In the genomic region with DNA sequence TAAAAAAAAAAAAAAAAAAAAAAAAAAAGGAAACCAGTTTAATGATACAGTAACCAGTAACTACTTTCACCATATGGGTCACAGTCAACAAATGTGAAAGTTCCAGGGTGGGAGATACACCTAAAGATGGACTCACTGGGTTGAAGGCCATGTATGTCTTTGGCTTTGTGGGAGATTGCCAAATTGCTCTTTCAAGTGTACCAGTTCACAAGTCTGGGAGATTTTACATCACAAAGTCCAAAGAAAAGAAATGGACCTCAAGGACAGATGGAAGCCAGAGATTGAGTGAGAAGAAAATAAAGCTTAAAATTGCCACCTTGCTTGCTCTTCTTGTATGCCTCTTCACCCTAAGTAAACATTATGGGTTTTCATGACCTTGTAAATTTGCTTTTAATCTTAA, we compare ENCODE assay signal across 27 cellular contexts.
A peak's percentile ranks its signal among the peaks of the same experiment; 100 is the strongest.
DNase-seq lines count a peak whose midpoint lies in the region; ATAC-seq, FAIRE-seq and TF ChIP-seq lines count a peak whose summit lies in the region.
"Had no signal": no experiment of that assay in that cellular context is flagged by ENCODE, and none has a peak within 500 bp of the region (broad histone marks: within the 10 kb centered on the region; RNA-seq: fewer than 3 reads in every experiment).

No MANE protein-coding gene starts in this region.

- no peaks in the 10 kb centered on the region for H3K79me2 ChIP-seq in HepG2 (ENCODE audit: insufficient read depth, low read length)
- peaks cover 32% of the 10 kb centered on the region for H3K79me2 ChIP-seq in astrocyte (ENCODE audit: insufficient read depth, low read length)

- H3K27ac Mint-ChIP-seq in astrocyte (ENCODE audit: unreplicated experiment) (no peak overlapping the region), nephron (peak overlapping the region in 2 of 3 experiments; percentile 7 to 13), Calu3 (ENCODE audit: unreplicated experiment) (no peak overlapping the region)
- H3K27ac Mint-ChIP-seq: B cell; CD4-positive, alpha-beta T cell; CD8-positive, alpha-beta T cell had no signal

- H3K9me3 ChIP-seq in HepG2 (ENCODE audit: low read length) (no peaks in the 10 kb centered on the region), right lobe of liver (no peaks in the 10 kb centered on the region), astrocyte (ENCODE audit: insufficient read depth, low read depth, low read length) (no peaks in the 10 kb centered on the region), subcutaneous abdominal adipose tissue (ENCODE audit: control insufficient read depth in 5 of 5, low read length in 5 of 5) (no peaks in the 10 kb centered on the region)
- H3K9me3 ChIP-seq: A549; BLaER1 treated with 17β-estradiol and CSF1 and Interleukin-3, amounts not matched to agents 10 nM and 100 nM; Caco-2 had no signal

- peak in 1 of 2 experiments; percentile 45; a peak in 1 of 4 replicates for TF ChIP-seq EP300 in HepG2 (IDR thresholded peaks at IDR 0.05; ENCODE audit: low read depth in 2 of 2, low read length in 2 of 2)
- no peak for TF ChIP-seq EP300 in HepG2 (CRISPR knock-in tag; IDR thresholded peaks at IDR 0.05; ENCODE audit: borderline replicate concordance)

- intact Hi-C loops in HepG2 (cut with micrococcal nuclease; ENCODE audit: unreplicated experiment) (no loop called here), right lobe of liver (cut with DNase I) (no loop called here), Calu3 (cut with micrococcal nuclease; ENCODE audit: unreplicated experiment) (no loop called here)

- ATAC-seq in HepG2 (peak; percentile 47), right lobe of liver (no peak), GM21367 (IDR thresholded peaks at IDR 0.05; ENCODE audit: unreplicated experiment) (no peak)
- ATAC-seq: A549; CD8-positive, alpha-beta T cell; GM12878 had no signal

- H3K27me3 ChIP-seq in HepG2 (ENCODE audit: control insufficient read depth in 1 of 2, insufficient read depth in 2 of 2, low read length in 2 of 2) (no peaks in the 10 kb centered on the region), right lobe of liver (no peaks in the 10 kb centered on the region), astrocyte (ENCODE audit: insufficient read depth, low read length) (no peaks in the 10 kb centered on the region), subcutaneous abdominal adipose tissue (ENCODE audit: control insufficient read depth in 5 of 5, insufficient read depth in 4 of 5, low read length in 5 of 5) (peaks cover 0 to 6% (median 4%) of the 10 kb centered on the region in 5 donors)

- peak overlapping the region; percentile 45 for H3K4me2 ChIP-seq in HepG2 (ENCODE audit: low read depth, low read length)
- peak overlapping the region; percentile 11 for H3K4me2 ChIP-seq in astrocyte (ENCODE audit: low read length)
- H3K4me2 ChIP-seq: A549; BLaER1 treated with 17β-estradiol and CSF1 and Interleukin-3, amounts not matched to agents 10 nM and 100 nM had no signal

- H3K4me3 Mint-ChIP-seq in astrocyte (ENCODE audit: unreplicated experiment): no peak overlapping the region
- no peak overlapping the region for H3K4me3 Mint-ChIP-seq in nephron
- H3K4me3 Mint-ChIP-seq in Calu3 (ENCODE audit: low read depth, unreplicated experiment): no peak overlapping the region
- H3K4me3 Mint-ChIP-seq: B cell; CD4-positive, alpha-beta T cell; CD8-positive, alpha-beta T cell had no signal

- H3K36me3 Mint-ChIP-seq in astrocyte (ENCODE audit: low read depth, unreplicated experiment): no peaks in the 10 kb centered on the region
- no peaks in the 10 kb centered on the region for H3K36me3 Mint-ChIP-seq in nephron (ENCODE audit: low read depth)
- H3K36me3 Mint-ChIP-seq in Calu3 (ENCODE audit: insufficient read depth, unreplicated experiment): no peaks in the 10 kb centered on the region
- H3K36me3 Mint-ChIP-seq: CD8-positive, alpha-beta T cell had no signal

- H4K20me1 ChIP-seq in HepG2 (ENCODE audit: insufficient read depth, low read length): no peaks in the 10 kb centered on the region
- H4K20me1 ChIP-seq in astrocyte (ENCODE audit: insufficient read depth, low read length): peaks cover 11% of the 10 kb centered on the region
- H4K20me1 ChIP-seq: BLaER1 treated with 17β-estradiol and CSF1 and Interleukin-3, amounts not matched to agents 10 nM and 100 nM had no signal

- H3K36me3 ChIP-seq in HepG2 (replicated peaks in 1 of 2; ENCODE audit: control insufficient read depth in 1 of 2, insufficient read depth in 2 of 2, low read length in 2 of 2) (no peaks in the 10 kb centered on the region), right lobe of liver (no peaks in the 10 kb centered on the region), astrocyte (ENCODE audit: insufficient read depth, low read length) (no peaks in the 10 kb centered on the region), subcutaneous abdominal adipose tissue (ENCODE audit: control insufficient read depth in 5 of 5, insufficient read depth in 5 of 5, low read length in 5 of 5) (no peaks in the 10 kb centered on the region)
- H3K36me3 ChIP-seq: BLaER1 treated with 17β-estradiol and CSF1 and Interleukin-3, amounts not matched to agents 10 nM and 100 nM had no signal

- FAIRE-seq in HepG2 (lab: Jason Lieb, UNC): no peak
- FAIRE-seq in astrocyte (lab: Jason Lieb, UNC): no peak
- FAIRE-seq: A549, GM12878, GM12892, GM18507 had no signal

- TF ChIP-seq POLR2A in HepG2 (IDR thresholded peaks at IDR 0.05; ENCODE audit: insufficient read depth in 1 of 2, low read depth in 2 of 2, low read length in 2 of 2): no peak
- no peak for TF ChIP-seq POLR2A in right lobe of liver (IDR thresholded peaks at IDR 0.05)

- TF ChIP-seq CTCF in HepG2 (CRISPR knock-in tag; IDR thresholded peaks at IDR 0.05) (no peak), right lobe of liver (IDR thresholded peaks at IDR 0.05) (no peak), astrocyte (IDR thresholded peaks at IDR 0.05; ENCODE audit: insufficient read depth, low read depth, low read length) (no peak), nephron (IDR thresholded peaks at IDR 0.05; ENCODE audit: unreplicated experiment in 3 of 3) (no peak), Calu3 (IDR thresholded peaks at IDR 0.05; ENCODE audit: unreplicated experiment) (no peak)

- H3K27me3 Mint-ChIP-seq in astrocyte (ENCODE audit: low read depth, unreplicated experiment) (no peaks in the 10 kb centered on the region), nephron (ENCODE audit: low read depth) (no peaks in the 10 kb centered on the region), Calu3 (ENCODE audit: unreplicated experiment) (no peaks in the 10 kb centered on the region)
- H3K27me3 Mint-ChIP-seq: B cell; CD4-positive, alpha-beta T cell had no signal

- H3K9ac ChIP-seq in HepG2 (ENCODE audit: insufficient read depth, low read depth, low read length) (no peak overlapping the region), astrocyte (ENCODE audit: low read length) (no peak overlapping the region), subcutaneous abdominal adipose tissue (ENCODE audit: low read length in 5 of 5) (no peak overlapping the region)
- H3K9ac ChIP-seq: BLaER1 treated with 17β-estradiol and CSF1 and Interleukin-3, amounts not matched to agents 10 nM and 100 nM had no signal

- H3K27ac ChIP-seq in HepG2 (ENCODE audit: extremely low read length, insufficient read depth, low read length) (peak overlapping the region; percentile 67), right lobe of liver (no peak overlapping the region), astrocyte (ENCODE audit: low read depth, low read length) (no peak overlapping the region), subcutaneous abdominal adipose tissue (ENCODE audit: low read depth, low read length) (peak overlapping the region; percentile 52)
- H3K27ac ChIP-seq: 22Rv1; A549; BLaER1 treated with 17β-estradiol and CSF1 and Interleukin-3, amounts not matched to agents 10 nM and 100 nM; C4-2B had no signal

- H3K4me1 ChIP-seq in HepG2 (ENCODE audit: insufficient read depth, low read length): peaks cover 47% of the 10 kb centered on the region
- no peaks in the 10 kb centered on the region for H3K4me1 ChIP-seq in right lobe of liver
- peaks cover 18% of the 10 kb centered on the region for H3K4me1 ChIP-seq in astrocyte (ENCODE audit: insufficient read depth, low read length)
- H3K4me1 ChIP-seq in subcutaneous abdominal adipose tissue (ENCODE audit: control insufficient read depth in 5 of 5, insufficient read depth in 5 of 5, low read length in 5 of 5): peaks cover 0 to 34% (median 27%) of the 10 kb centered on the region in 5 donors

- no peak for TF ChIP-seq RAD21 in HepG2 (CRISPR knock-in tag; IDR thresholded peaks at IDR 0.05)

- H3K4me3 ChIP-seq in HepG2 (replicated peaks in 1 of 3; ENCODE audit: insufficient read depth in 1 of 3, low read depth in 2 of 3, low read length in 3 of 3) (no peak overlapping the region), right lobe of liver (no peak overlapping the region), astrocyte (ENCODE audit: insufficient read depth, low read depth, low read length) (no peak overlapping the region), subcutaneous abdominal adipose tissue (ENCODE audit: low read depth in 1 of 5, low read length in 5 of 5) (no peak overlapping the region)
- H3K4me3 ChIP-seq: A549; BLaER1 treated with 17β-estradiol and CSF1 and Interleukin-3, amounts not matched to agents 10 nM and 100 nM; GM12878 had no signal

- in situ Hi-C loops in HepG2 (cut with HindIII; ENCODE audit: extremely low pct_ligation_motif_present, low pct_unique_long_range_greater_than_20kb): no loop called here

- CTCF ChIA-PET in HepG2 (lab: Yijun Ruan, JAX; ENCODE audit: low intra/inter-chr PET ratio, low total read pairs): no interaction called here
- CTCF ChIA-PET in Calu3 (lab: Charles Lee): no interaction called here

- DNase-seq in HepG2 (ENCODE audit: low spot score): peak; percentile 36
- no peak for DNase-seq in right lobe of liver
- DNase-seq in astrocyte (ENCODE audit: low read depth): no peak
- no peak for DNase-seq in Calu3
- DNase-seq in NCI-H1417 treated with DMSO at 0.1 percent for 48 hours (lab: John Stamatoyannopoulos, UW): no peak
- DNase-seq: AML-193; CD4-positive, alpha-beta T cell; CD8-positive, alpha-beta T cell; DMS 273 treated with DMSO at 0.1 percent for 48 hours; DMS153; DMS53; DMS79; DND-41; EL; GDM1 had no signal

- H3K4me1 Mint-ChIP-seq in astrocyte (ENCODE audit: low read depth, unreplicated experiment): peaks cover 1% of the 10 kb centered on the region
- H3K4me1 Mint-ChIP-seq in nephron: peaks cover 11% of the 10 kb centered on the region
- H3K4me1 Mint-ChIP-seq in Calu3 (ENCODE audit: low read depth, unreplicated experiment): peaks cover 14% of the 10 kb centered on the region
- H3K4me1 Mint-ChIP-seq: B cell had no signal

- BruUV-seq in HepG2 (replicated peaks; lab: Mats Ljungman, UMichigan): no TSS peak
- no TSS peak for BruUV-seq in Calu3 (replicated peaks; lab: Mats Ljungman, UMichigan)

- H3K9me3 Mint-ChIP-seq in astrocyte (ENCODE audit: unreplicated experiment) (no peaks in the 10 kb centered on the region), nephron (no peaks in the 10 kb centered on the region), Calu3 (ENCODE audit: low read depth, unreplicated experiment) (no peaks in the 10 kb centered on the region)
- H3K9me3 Mint-ChIP-seq: CD4-positive, alpha-beta T cell; CD8-positive, alpha-beta T cell had no signal

- POLR2A ChIA-PET in HepG2 (lab: Yijun Ruan, JAX): no interaction called here

- H2AFZ ChIP-seq in HepG2 (ENCODE audit: low read length) (no peak overlapping the region), astrocyte (ENCODE audit: low read depth, low read length) (no peak overlapping the region)

TF ChIP-seq in HepG2, 621 proteins besides CTCF, POLR2A, EP300 and RAD21 (continues in another document):
- TF ChIP-seq KDM6A (CRISPR knock-in tag; IDR thresholded peaks at IDR 0.05; ENCODE audit: low read depth): no peak

Comparison
In these comparisons a context has a peak if more than half of its experiments do, and no peak if none do; other contexts are left out.
1. H3K27ac ChIP-seq: peak in HepG2 (single experiment) and subcutaneous abdominal adipose tissue (single experiment); none in right lobe of liver (0 of 3) and astrocyte (single experiment).
2. H3K27ac Mint-ChIP-seq: peak in nephron (2 of 3); none in astrocyte (single experiment) and Calu3 (single experiment).